8 cellular contexts compared by ENCODE assay signal in the genomic region with DNA sequence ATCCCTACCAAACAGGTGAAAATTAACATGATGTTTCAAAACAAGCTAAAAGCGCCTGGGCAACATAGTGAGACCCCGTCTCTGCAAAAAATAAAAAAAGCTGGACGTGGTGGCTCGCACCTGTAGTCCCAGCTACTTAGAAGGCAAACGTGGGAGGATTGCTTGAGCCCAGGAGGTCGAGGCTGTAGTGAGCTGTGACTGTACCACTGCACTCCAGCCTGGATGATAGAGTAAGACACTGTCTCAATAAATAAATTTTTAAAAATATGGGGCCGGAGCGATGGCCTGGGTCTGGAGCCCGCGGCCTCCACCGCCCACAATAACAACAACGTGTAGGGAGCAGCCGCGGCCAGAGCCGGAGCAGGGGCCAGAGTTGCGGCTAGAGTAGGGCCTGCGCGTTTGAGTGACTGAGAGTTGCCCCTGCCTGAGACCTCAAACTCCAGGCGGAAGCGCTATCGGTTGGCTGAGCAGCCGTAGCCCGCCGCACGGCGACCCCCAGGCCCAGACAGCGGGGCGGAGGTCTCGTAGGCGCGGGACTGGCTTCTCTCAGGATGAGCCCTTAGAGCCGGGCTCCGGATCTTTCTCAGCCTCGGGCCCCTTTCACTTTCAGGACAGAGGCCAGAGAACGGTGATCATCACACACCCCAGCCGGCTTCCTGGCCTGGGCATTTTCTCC. TPM values are rescaled to one million over a fixed set of nuclear protein-coding genes. Genes with fewer than 3 reads are reported as not detected.
DNase-seq lines count a peak whose midpoint lies in the region; ATAC-seq and TF ChIP-seq lines count a peak whose summit lies in the region.

No MANE protein-coding gene starts in this region.

- no peak overlapping the region for H3K27ac ChIP-seq in right atrium auricular region

- H3K9me3 ChIP-seq in right atrium auricular region: no peaks in the 10 kb centered on the region

- no peaks in the 10 kb centered on the region for H3K36me3 ChIP-seq in right atrium auricular region

- H3K4me1 ChIP-seq in right atrium auricular region: peaks cover 0 to 6% of the 10 kb centered on the region in 2 donors

- no peak for TF ChIP-seq CTCF in right atrium auricular region (IDR thresholded peaks at IDR 0.05)

- peak; percentile 68 for ATAC-seq in stimulated activated naive CD8-positive, alpha-beta T cell treated with anti-CD3 and anti-CD28 coated beads, Interleukin-15, Interleukin-2, amounts not matched to agents 100 U/mL and 50 U/mL, for 24 hours
- no peak for ATAC-seq in HG03520 (IDR thresholded peaks at IDR 0.05; ENCODE audit: unreplicated experiment)

- DNase-seq in GM19238 (ENCODE audit: insufficient read length, low spot score) (peak; percentile 54), right atrium auricular region (ENCODE audit: low spot score) (no peak), cerebellum (ENCODE audit: low spot score) (no peak), T1000 (lab: John Stamatoyannopoulos, UW) (no peak), HK-2 (ENCODE audit: unreplicated experiment) (no peak)
- peak; percentile 16 for DNase-seq in activated CD8-positive, alpha-beta memory T cell treated with anti-CD3 and anti-CD28 coated beads, Interleukin-2, amount 50 U/mL, for 4 hours
- DNase-seq in stimulated activated naive CD8-positive, alpha-beta T cell treated with anti-CD3 and anti-CD28 coated beads, Interleukin-15, Interleukin-2, amounts not matched to agents 100 U/mL and 50 U/mL, for 24 hours: peak; percentile 13

- no peaks in the 10 kb centered on the region for H3K27me3 ChIP-seq in right atrium auricular region

- H3K4me3 ChIP-seq in right atrium auricular region: peak overlapping the region; percentile 16 to 42

RNA-seq across cellular contexts. Expression of gene ZMYM1, which starts 41.4 kb away (rescaled TPM):
- total RNA-seq in right atrium auricular region (1 to 10 TPM; 3.6 to 4.0 TPM), cerebellum (32.1 TPM)

Comparison
In these comparisons a context has a peak if more than half of its experiments do, and no peak if none do; other contexts are left out.
1. DNase-seq: peak in GM19238 (single experiment), activated CD8-positive, alpha-beta memory T cell treated with anti-CD3 and anti-CD28 coated beads, Interleukin-2, amount 50 U/mL, for 4 hours (single experiment) and stimulated activated naive CD8-positive, alpha-beta T cell treated with anti-CD3 and anti-CD28 coated beads, Interleukin-15, Interleukin-2, amounts not matched to agents 100 U/mL and 50 U/mL, for 24 hours (single experiment); none in right atrium auricular region (single experiment), cerebellum (single experiment), T1000 (single experiment) and HK-2 (single experiment).